Comparison of ENCODE assay signal across 9 cellular contexts in genomic region chr2:102418421-102418961, GRCh38. TPM values are rescaled to one million over a fixed set of nuclear protein-coding genes. Genes with fewer than 3 reads are reported as not detected.
DNase-seq lines count a peak whose midpoint lies in the region; ATAC-seq and TF ChIP-seq lines count a peak whose summit lies in the region.
"Had no signal": no experiment of that assay in that cellular context is flagged by ENCODE, and none has a peak within 500 bp of the region (broad histone marks: within the 10 kb centered on the region; RNA-seq: fewer than 3 reads in every experiment).

No MANE protein-coding gene starts in this region.

- H3K9me3 Mint-ChIP-seq in activated CD8-positive, alpha-beta T cell treated with anti-CD3 and anti-CD28 coated beads, Interleukin-2, amount 10 ng/mL, durations not matched to agents 7 days and 5 days (ENCODE audit: insufficient read depth), result peaks cover 24% of the 10 kb centered on the region

- H3K27me3 Mint-ChIP-seq in activated CD8-positive, alpha-beta T cell treated with anti-CD3 and anti-CD28 coated beads, Interleukin-2, amount 10 ng/mL, durations not matched to agents 7 days and 5 days (ENCODE audit: low read depth), result no peaks in the 10 kb centered on the region

- peaks cover 72% of the 10 kb centered on the region for H3K4me1 Mint-ChIP-seq in activated CD8-positive, alpha-beta T cell treated with anti-CD3 and anti-CD28 coated beads, Interleukin-2, amount 10 ng/mL, durations not matched to agents 7 days and 5 days (ENCODE audit: low read depth)

- ATAC-seq in GM19395 (IDR thresholded peaks at IDR 0.05; ENCODE audit: unreplicated experiment), result peak; percentile 84
- peak; percentile 87 for ATAC-seq in HG03354 (IDR thresholded peaks at IDR 0.05; ENCODE audit: poor library complexity, severe bottlenecking, unreplicated experiment)
- ATAC-seq in activated CD8-positive, alpha-beta T cell treated with anti-CD3 and anti-CD28 coated beads, Interleukin-2, amount 10 ng/mL, durations not matched to agents 7 days and 5 days, result peak; percentile 78

- POLR2A ChIA-PET in activated CD8-positive, alpha-beta T cell treated with anti-CD3 and anti-CD28 coated beads, Interleukin-2, amount 10 ng/mL, durations not matched to agents 7 days and 5 days (lab: Charles Lee), result interaction anchor here (0.6 kb wide), 2 partner anchors 50 to 483 kb away, joined by 3 to 5 read pairs; no protein-coding TSS in a partner anchor
- POLR2A ChIA-PET in GM10248 (lab: Yijun Ruan, JAX), result no interaction called here

- peak overlapping the region; percentile 96 for H3K27ac Mint-ChIP-seq in activated CD8-positive, alpha-beta T cell treated with anti-CD3 and anti-CD28 coated beads, Interleukin-2, amount 10 ng/mL, durations not matched to agents 7 days and 5 days

- H3K36me3 Mint-ChIP-seq in activated CD8-positive, alpha-beta T cell treated with anti-CD3 and anti-CD28 coated beads, Interleukin-2, amount 10 ng/mL, durations not matched to agents 7 days and 5 days (ENCODE audit: low read depth), result peaks cover 85% of the 10 kb centered on the region

- DNase-seq in AML-193 (lab: John Stamatoyannopoulos, UW) (peak; percentile 94 to 95), NCI-H1436 (lab: John Stamatoyannopoulos, UW) (no peak), DMS 273 (lab: John Stamatoyannopoulos, UW; ENCODE audit: unreplicated experiment) (no peak), GM10248 (ENCODE audit: extremely low spot score) (no peak)
- peak; percentile 46 for DNase-seq in activated CD8-positive, alpha-beta T cell treated with anti-CD3 and anti-CD28 coated beads, Interleukin-2, amount 10 ng/mL, durations not matched to agents 7 days and 5 days
- DNase-seq in activated CD8-positive, alpha-beta memory T cell treated with anti-CD3 and anti-CD28 coated beads for 24 hours, result no peak

- TF ChIP-seq CTCF in GM10248 (IDR thresholded peaks at IDR 0.05; ENCODE audit: control extremely low read depth, extremely low read depth, low read depth, missing control alignments), result no peak

- CTCF ChIA-PET in activated CD8-positive, alpha-beta T cell treated with anti-CD3 and anti-CD28 coated beads, Interleukin-2, amount 10 ng/mL, durations not matched to agents 7 days and 5 days (lab: Charles Lee), result interaction anchor here (1.0 to 3.6 kb wide), 13 partner anchors 12 to 398 kb away, joined by 3 to 26 read pairs (median 4); no protein-coding TSS in a partner anchor
- CTCF ChIA-PET in GM10248 (lab: Yijun Ruan, JAX), result interaction anchor here (0.9 to 2.6 kb wide), 2 partner anchors 17 to 25 kb away, joined by 5 to 9 read pairs; no protein-coding TSS in a partner anchor

- H3K4me3 Mint-ChIP-seq in activated CD8-positive, alpha-beta T cell treated with anti-CD3 and anti-CD28 coated beads, Interleukin-2, amount 10 ng/mL, durations not matched to agents 7 days and 5 days, result peak overlapping the region; percentile 84

RNA-seq across cellular contexts. Expression of gene IL18RAP, which starts 4.5 kb away (rescaled TPM):
- 10 to 100 TPM; 22.7 to 25.2 TPM for total RNA-seq in activated CD8-positive, alpha-beta T cell treated with anti-CD3 and anti-CD28 coated beads, Interleukin-2, amount 10 ng/mL, durations not matched to agents 7 days and 5 days
- total RNA-seq: RPMI7951 had no signal

RNA-seq across cellular contexts. Expression of gene SLC9A4, which starts 54.5 kb away (rescaled TPM):
- under 1 TPM; 0.08 TPM for total RNA-seq in activated CD8-positive, alpha-beta T cell treated with anti-CD3 and anti-CD28 coated beads, Interleukin-2, amount 10 ng/mL, durations not matched to agents 7 days and 5 days
- total RNA-seq: RPMI7951 had no signal

Comparison
In these comparisons a context has a peak if more than half of its experiments do, and no peak if none do; other contexts are left out.
1. DNase-seq: peak in AML-193 (2 of 2) and activated CD8-positive, alpha-beta T cell treated with anti-CD3 and anti-CD28 coated beads, Interleukin-2, amount 10 ng/mL, durations not matched to agents 7 days and 5 days (single experiment); none in NCI-H1436 (single experiment), DMS 273 (single experiment), activated CD8-positive, alpha-beta memory T cell treated with anti-CD3 and anti-CD28 coated beads for 24 hours (single experiment) and GM10248 (single experiment).
2. Peak in every context shown above with its lines, with median percentiles within 50 percentile points of each other: ATAC-seq.